2 cellular contexts compared by ENCODE assay signal in the genomic region with DNA sequence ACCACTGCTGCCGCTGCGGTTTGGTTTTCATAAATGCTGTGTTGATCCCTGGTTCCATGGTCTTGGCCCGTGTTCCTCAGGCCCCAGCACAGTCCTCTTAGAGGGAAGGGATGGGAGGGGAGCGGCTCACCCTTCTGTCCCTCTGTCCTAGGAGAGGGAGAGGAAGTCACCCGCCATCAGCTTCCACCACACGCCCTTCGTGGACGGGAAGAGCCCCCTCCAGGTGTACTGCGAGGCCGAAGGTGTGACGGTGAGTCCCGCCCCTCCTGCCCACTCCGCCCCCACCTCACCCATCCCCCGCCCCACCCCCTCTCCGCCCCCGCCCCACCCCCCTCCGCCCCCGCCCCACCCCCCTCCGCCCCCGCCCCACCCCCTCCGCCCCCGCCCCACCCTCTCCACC.
A peak's percentile ranks its signal among the peaks of the same experiment; 100 is the strongest.
TF ChIP-seq lines count a peak whose summit lies in the region.

No MANE protein-coding gene starts in this region.

TF ChIP-seq in HEK293, 187 proteins besides CTCF, POLR2A, EP300 and RAD21:
- TF ChIP-seq ZIC2 (tag by site-specific recombination; IDR thresholded peaks at IDR 0.05): no peak
- TF ChIP-seq KLF1 (tag by site-specific recombination; IDR thresholded peaks at IDR 0.05): peak; percentile 48; the same call in 1 of the 2 replicates
- peak; percentile 89 for TF ChIP-seq KLF8 (tag by site-specific recombination; IDR thresholded peaks at IDR 0.05)
- TF ChIP-seq, protein P1, sequence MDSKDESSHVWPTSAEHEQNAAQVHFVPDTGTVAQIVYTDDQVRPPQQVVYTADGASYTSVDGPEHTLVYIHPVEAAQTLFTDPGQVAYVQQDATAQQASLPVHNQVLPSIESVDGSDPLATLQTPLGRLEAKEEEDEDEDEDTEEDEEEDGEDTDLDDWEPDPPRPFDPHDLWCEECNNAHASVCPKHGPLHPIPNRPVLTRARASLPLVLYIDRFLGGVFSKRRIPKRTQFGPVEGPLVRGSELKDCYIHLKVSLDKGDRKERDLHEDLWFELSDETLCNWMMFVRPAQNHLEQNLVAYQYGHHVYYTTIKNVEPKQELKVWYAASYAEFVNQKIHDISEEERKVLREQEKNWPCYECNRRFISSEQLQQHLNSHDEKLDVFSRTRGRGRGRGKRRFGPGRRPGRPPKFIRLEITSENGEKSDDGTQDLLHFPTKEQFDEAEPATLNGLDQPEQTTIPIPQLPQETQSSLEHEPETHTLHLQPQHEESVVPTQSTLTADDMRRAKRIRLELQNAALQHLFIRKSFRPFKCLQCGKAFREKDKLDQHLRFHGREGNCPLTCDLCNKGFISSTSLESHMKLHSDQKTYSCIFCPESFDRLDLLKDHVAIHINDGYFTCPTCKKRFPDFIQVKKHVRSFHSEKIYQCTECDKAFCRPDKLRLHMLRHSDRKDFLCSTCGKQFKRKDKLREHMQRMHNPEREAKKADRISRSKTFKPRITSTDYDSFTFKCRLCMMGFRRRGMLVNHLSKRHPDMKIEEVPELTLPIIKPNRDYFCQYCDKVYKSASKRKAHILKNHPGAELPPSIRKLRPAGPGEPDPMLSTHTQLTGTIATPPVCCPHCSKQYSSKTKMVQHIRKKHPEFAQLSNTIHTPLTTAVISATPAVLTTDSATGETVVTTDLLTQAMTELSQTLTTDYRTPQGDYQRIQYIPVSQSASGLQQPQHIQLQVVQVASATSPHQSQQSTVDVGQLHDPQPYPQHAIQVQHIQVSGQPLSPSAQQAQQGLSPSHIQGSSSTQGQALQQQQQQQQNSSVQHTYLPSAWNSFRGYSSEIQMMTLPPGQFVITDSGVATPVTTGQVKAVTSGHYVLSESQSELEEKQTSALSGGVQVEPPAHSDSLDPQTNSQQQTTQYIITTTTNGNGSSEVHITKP (tag by site-specific recombination; IDR thresholded peaks at IDR 0.05): no peak
- TF ChIP-seq ZNF37A (tag by site-specific recombination; IDR thresholded peaks at IDR 0.05): no peak
- no peak for TF ChIP-seq ZNF175 (tag by site-specific recombination; IDR thresholded peaks at IDR 0.05)
- TF ChIP-seq, protein P2, sequence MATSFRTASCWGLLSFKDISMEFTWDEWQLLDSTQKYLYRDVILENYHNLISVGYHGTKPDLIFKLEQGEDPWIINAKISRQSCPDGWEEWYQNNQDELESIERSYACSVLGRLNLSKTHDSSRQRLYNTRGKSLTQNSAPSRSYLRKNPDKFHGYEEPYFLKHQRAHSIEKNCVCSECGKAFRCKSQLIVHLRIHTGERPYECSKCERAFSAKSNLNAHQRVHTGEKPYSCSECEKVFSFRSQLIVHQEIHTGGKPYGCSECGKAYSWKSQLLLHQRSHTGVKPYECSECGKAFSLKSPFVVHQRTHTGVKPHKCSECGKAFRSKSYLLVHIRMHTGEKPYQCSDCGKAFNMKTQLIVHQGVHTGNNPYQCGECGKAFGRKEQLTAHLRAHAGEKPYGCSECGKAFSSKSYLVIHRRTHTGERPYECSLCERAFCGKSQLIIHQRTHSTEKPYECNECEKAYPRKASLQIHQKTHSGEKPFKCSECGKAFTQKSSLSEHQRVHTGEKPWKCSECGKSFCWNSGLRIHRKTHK (tag by site-specific recombination; IDR thresholded peaks at IDR 0.05): no peak
- TF ChIP-seq ZNF155 (tag by site-specific recombination; IDR thresholded peaks at IDR 0.05): no peak

TF ChIP-seq in H1, 55 proteins besides CTCF, POLR2A, EP300 and RAD21:
- no peak for TF ChIP-seq NANOG (IDR thresholded peaks at IDR 0.05; ENCODE audit: insufficient read depth, low read depth, low read length, poor library complexity, severe bottlenecking)
- no peak for TF ChIP-seq MAFK (IDR thresholded peaks at IDR 0.05; ENCODE audit: low read depth, low read length)
- TF ChIP-seq CBX8 (IDR thresholded peaks at IDR 0.05; ENCODE audit: borderline replicate concordance, low read depth, low read length): no peak
- TF ChIP-seq BCL11A (IDR thresholded peaks at IDR 0.05; ENCODE audit: low read depth in 2 of 2, low read length in 2 of 2): no peak
- TF ChIP-seq YY1 (IDR thresholded peaks at IDR 0.05; ENCODE audit: low read depth, low read length): no peak
- no peak for TF ChIP-seq TEAD4 (IDR thresholded peaks at IDR 0.05; ENCODE audit: low read depth, low read length)
- no peak for TF ChIP-seq BACH1 (IDR thresholded peaks at IDR 0.05; ENCODE audit: low read length)
